Comparison of ENCODE assay signal across 11 cellular contexts in the genomic region with DNA sequence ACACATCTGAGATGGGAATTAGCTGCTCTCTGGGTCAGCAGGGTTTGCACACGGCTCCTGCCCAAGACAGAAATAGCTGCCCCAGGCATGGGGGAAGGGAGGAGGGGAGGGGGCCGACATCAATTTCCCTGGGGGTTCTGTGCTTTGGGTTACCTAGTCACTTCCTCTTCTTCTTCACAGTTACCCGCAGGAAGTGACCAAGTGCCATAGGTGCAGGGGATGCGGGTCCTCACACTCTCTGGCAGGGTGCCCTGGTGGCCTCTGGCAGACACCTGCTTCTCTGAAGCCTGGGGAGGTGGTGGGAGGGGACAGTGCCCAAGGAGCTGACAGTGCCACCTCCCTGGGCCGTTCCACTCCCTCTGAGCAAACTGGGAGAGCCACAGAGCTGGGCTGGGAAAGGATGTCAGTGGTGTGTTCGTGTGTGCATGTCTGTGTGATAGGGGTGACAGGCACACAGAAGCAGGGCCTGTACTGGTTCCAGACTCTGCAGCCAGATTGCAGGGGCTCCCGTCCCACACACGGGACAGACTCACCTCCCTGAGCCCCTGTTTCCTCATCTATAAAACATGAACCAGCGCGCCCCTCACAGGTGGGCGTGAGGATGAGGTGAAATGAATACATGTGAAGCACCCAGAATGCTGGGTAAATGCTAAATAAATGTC. TPM values are rescaled to one million over a fixed set of nuclear protein-coding genes. Genes with fewer than 3 reads are reported as not detected.
DNase-seq lines count a peak whose midpoint lies in the region; ATAC-seq, FAIRE-seq and TF ChIP-seq lines count a peak whose summit lies in the region.
"Had no signal": no experiment of that assay in that cellular context is flagged by ENCODE, and none has a peak within 500 bp of the region (broad histone marks: within the 10 kb centered on the region; RNA-seq: fewer than 3 reads in every experiment).

No MANE protein-coding gene starts in this region.

- DNase-seq in A549 (ENCODE audit: low read depth in 1 of 2, low spot score in 1 of 2) (no peak), Kasumi-1 (lab: John Stamatoyannopoulos, UW) (peak; percentile 24 to 36), smooth muscle cell (lab: John Stamatoyannopoulos, UW; ENCODE audit: unreplicated experiment) (no peak), NOMO-1 treated with DMSO at 0.1 percent for 48 hours (lab: John Stamatoyannopoulos, UW; ENCODE audit: unreplicated experiment) (no peak)
- DNase-seq in activated naive CD4-positive, alpha-beta T cell treated with anti-CD3 and anti-CD28 coated beads, Interleukin-2, amount 50 U/mL, for 16 hours, result peak; percentile 26

- H3K27ac ChIP-seq in A549, result no peak overlapping the region
- no peak overlapping the region for H3K27ac ChIP-seq in smooth muscle cell (ENCODE audit: low read depth)
- H3K27ac ChIP-seq: cardiac muscle cell had no signal

- no peaks in the 10 kb centered on the region for H3K4me1 ChIP-seq in A549
- no peaks in the 10 kb centered on the region for H3K4me1 ChIP-seq in smooth muscle cell (ENCODE audit: low read depth)

- H3K4me3 ChIP-seq in A549 (no peak overlapping the region), smooth muscle cell (no peak overlapping the region)
- H3K4me3 ChIP-seq: cardiac muscle cell had no signal

- WGBS in A549 (ENCODE audit: missing lambda C conversion rate), result 52% methylated on average over 11 of the region's 11 CpGs
- WGBS in smooth muscle cell (ENCODE audit: low lambda C conversion rate), result 80% methylated on average over 11 of the region's 11 CpGs

- H3K9me3 ChIP-seq in A549 (no peaks in the 10 kb centered on the region), smooth muscle cell (replicated peaks; ENCODE audit: low read depth) (no peaks in the 10 kb centered on the region)

- H3K27me3 ChIP-seq in smooth muscle cell (ENCODE audit: low read depth), result no peaks in the 10 kb centered on the region
- H3K27me3 ChIP-seq: cardiac muscle cell had no signal

- no peak overlapping the region for H2AFZ ChIP-seq in smooth muscle cell (ENCODE audit: low read depth)

- no peak overlapping the region for H3K4me2 ChIP-seq in A549
- no peak overlapping the region for H3K4me2 ChIP-seq in smooth muscle cell

- no peak for TF ChIP-seq POLR2A in A549 (IDR thresholded peaks at IDR 0.05; ENCODE audit: low read length)

- H3K79me2 ChIP-seq in smooth muscle cell (ENCODE audit: low read depth), result no peaks in the 10 kb centered on the region

- TF ChIP-seq RAD21 in A549 (conservative IDR thresholded peaks at IDR 0.05 in 1 of 2, IDR thresholded peaks at IDR 0.05 in 1 of 2), result no peak

- no peak overlapping the region for H3K9ac ChIP-seq in smooth muscle cell (ENCODE audit: low read depth)

- H4K20me1 ChIP-seq in smooth muscle cell (ENCODE audit: low read depth), result no peaks in the 10 kb centered on the region

- no peaks in the 10 kb centered on the region for H3K36me3 ChIP-seq in smooth muscle cell (ENCODE audit: low read depth)
- H3K36me3 ChIP-seq: cardiac muscle cell had no signal

- CTCF ChIA-PET in A549 (lab: Yijun Ruan, JAX), result interaction anchor here (1.0 to 10.0 kb wide), 13 partner anchors 8 to 179 kb away, joined by 3 to 105 read pairs (median 9); a partner anchor contains a TSS

- ATAC-seq in A549 (peak; percentile 6 to 26; a peak in 1 of 6 replicates), GM18502 (IDR thresholded peaks at IDR 0.05; ENCODE audit: poor library complexity, unreplicated experiment) (peak; percentile 65), HG03025 (IDR thresholded peaks at IDR 0.05; ENCODE audit: low FRiP score, unreplicated experiment) (no peak), GM21390 (IDR thresholded peaks at IDR 0.05; ENCODE audit: unreplicated experiment) (no peak)

- POLR2A ChIA-PET in A549 (lab: Yijun Ruan, JAX), result no interaction called here

- no peak for FAIRE-seq in A549 (lab: Jason Lieb, UNC)
- FAIRE-seq: islet of Langerhans had no signal

- no peak for TF ChIP-seq EP300 in A549 (IDR thresholded peaks at IDR 0.05)

- no peaks in the 10 kb centered on the region for H3F3A ChIP-seq in smooth muscle cell (ENCODE audit: low read depth)

- TF ChIP-seq CTCF in A549 (IDR thresholded peaks at IDR 0.05) (no peak), smooth muscle cell (IDR thresholded peaks at IDR 0.05; ENCODE audit: borderline replicate concordance, insufficient read depth, poor library complexity, severe bottlenecking) (no peak)

TF ChIP-seq in A549, 52 proteins besides CTCF, POLR2A, EP300 and RAD21:
- TF ChIP-seq CBX2 (IDR thresholded peaks at IDR 0.05; ENCODE audit: borderline replicate concordance, low read depth), result no peak
- no peak for TF ChIP-seq KDM1A (IDR thresholded peaks at IDR 0.05; ENCODE audit: low read depth)
- TF ChIP-seq, protein P1, sequence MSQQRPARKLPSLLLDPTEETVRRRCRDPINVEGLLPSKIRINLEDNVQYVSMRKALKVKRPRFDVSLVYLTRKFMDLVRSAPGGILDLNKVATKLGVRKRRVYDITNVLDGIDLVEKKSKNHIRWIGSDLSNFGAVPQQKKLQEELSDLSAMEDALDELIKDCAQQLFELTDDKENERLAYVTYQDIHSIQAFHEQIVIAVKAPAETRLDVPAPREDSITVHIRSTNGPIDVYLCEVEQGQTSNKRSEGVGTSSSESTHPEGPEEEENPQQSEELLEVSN (IDR thresholded peaks at IDR 0.05; ENCODE audit: borderline replicate concordance, low read depth), result no peak
- no peak for TF ChIP-seq SREBF2 (IDR thresholded peaks at IDR 0.05)
- TF ChIP-seq MAZ (IDR thresholded peaks at IDR 0.05; ENCODE audit: borderline replicate concordance, low read depth, low read length), result no peak
- no peak for TF ChIP-seq ZSCAN20 (CRISPR knock-in tag; IDR thresholded peaks at IDR 0.05)

RNA-seq across cellular contexts. Expression of a gene that starts 18.2 kb away (rescaled TPM):
- polyA plus RNA-seq in A549 (2011; rRNA removed), result 0.06 and 0.17 TPM in 2 replicates
- 0.03 and 0.07 TPM in 2 replicates for polyA plus RNA-seq in A549 (2012; cell fraction: cytosol; rRNA removed)
- 0.05 TPM in 2 replicates for polyA plus RNA-seq in A549 (2012; cell fraction: nucleus; rRNA removed)
- 0.03 to 0.08 TPM (median 0.03 TPM) in 3 replicates for polyA plus RNA-seq in A549 (2017; fragmentation: RNase III; extraction: RNeasy Plus Mini Kit Qiagen cat#74134 plus additional on column Dnase treatment)
- polyA minus RNA-seq in A549 (2011; rRNA and poly(A)+ RNA removed), result 0.45 and 0.88 TPM in 2 replicates
- total RNA-seq in smooth muscle cell, result under 0.01 and 0.09 TPM in 2 replicates
- polyA plus RNA-seq in smooth muscle cell, result 0.14 TPM in 1 of 2 replicates, not detected in the other
- total RNA-seq: G401 had no signal
- polyA plus RNA-seq: cardiac muscle cell had no signal

RNA-seq across cellular contexts. Expression of a gene that starts 22.4 kb away (rescaled TPM):
- polyA plus RNA-seq in A549 (2011; rRNA removed) (0.14 and 0.19 TPM in 2 replicates), A549 (2017; fragmentation: RNase III; extraction: RNeasy Plus Mini Kit Qiagen cat#74134 plus additional on column Dnase treatment) (not detected in 3 replicates), smooth muscle cell (not detected in 2 replicates)
- polyA plus RNA-seq in A549 (2012; cell fraction: cytosol; rRNA removed), result 0.08 and 0.17 TPM in 2 replicates
- 0.05 TPM in 1 of 2 replicates, not detected in the other for polyA plus RNA-seq in A549 (2012; cell fraction: nucleus; rRNA removed)
- polyA minus RNA-seq in A549 (2011; rRNA and poly(A)+ RNA removed), result not detected in 2 replicates
- total RNA-seq in smooth muscle cell, result not detected in 2 replicates
- total RNA-seq: cardiac muscle cell had no signal

RNA-seq across cellular contexts. Expression of a gene that starts 35.9 kb away (rescaled TPM):
- polyA plus RNA-seq in A549 (2011; rRNA removed) (not detected in 2 replicates), A549 (2017; fragmentation: RNase III; extraction: RNeasy Plus Mini Kit Qiagen cat#74134 plus additional on column Dnase treatment) (not detected in 3 replicates), smooth muscle cell (not detected in 2 replicates)
- polyA plus RNA-seq in A549 (2012; cell fraction: cytosol; rRNA removed), result not detected in 2 replicates
- polyA plus RNA-seq in A549 (2012; cell fraction: nucleus; rRNA removed), result not detected in 2 replicates
- not detected in 2 replicates for polyA minus RNA-seq in A549 (2011; rRNA and poly(A)+ RNA removed)
- total RNA-seq in smooth muscle cell, result not detected in 2 replicates
- total RNA-seq: cardiac muscle cell, G401 had no signal
- polyA plus RNA-seq: cardiac muscle cell had no signal

RNA-seq across cellular contexts. Expression of a gene that starts 43.5 kb away (rescaled TPM):
- polyA plus RNA-seq in A549 (2011; rRNA removed) (not detected in 2 replicates), A549 (2017; fragmentation: RNase III; extraction: RNeasy Plus Mini Kit Qiagen cat#74134 plus additional on column Dnase treatment) (not detected in 3 replicates), smooth muscle cell (not detected in 2 replicates)
- polyA plus RNA-seq in A549 (2012; cell fraction: cytosol; rRNA removed), result not detected in 2 replicates
- not detected in 2 replicates for polyA plus RNA-seq in A549 (2012; cell fraction: nucleus; rRNA removed)
- not detected in 2 replicates for polyA minus RNA-seq in A549 (2011; rRNA and poly(A)+ RNA removed)
- not detected in 2 replicates for total RNA-seq in smooth muscle cell
- total RNA-seq: cardiac muscle cell, G401 had no signal
- polyA plus RNA-seq: cardiac muscle cell had no signal

RNA-seq across cellular contexts. Expression of a gene that starts 43.6 kb away (rescaled TPM):
- polyA plus RNA-seq in A549 (2011; rRNA removed) (0.22 and 0.44 TPM in 2 replicates), A549 (2017; fragmentation: RNase III; extraction: RNeasy Plus Mini Kit Qiagen cat#74134 plus additional on column Dnase treatment) (0.67 to 1.2 TPM (median 0.68 TPM) in 3 replicates), smooth muscle cell (0.34 and 0.58 TPM in 2 replicates)
- 0.33 and 0.61 TPM in 2 replicates for polyA plus RNA-seq in A549 (2012; cell fraction: cytosol; rRNA removed)
- polyA plus RNA-seq in A549 (2012; cell fraction: nucleus; rRNA removed), result 1.2 and 1.4 TPM in 2 replicates
- polyA minus RNA-seq in A549 (2011; rRNA and poly(A)+ RNA removed), result 0.50 and 0.54 TPM in 2 replicates
- 0.18 TPM in 1 of 2 replicates, not detected in the other for total RNA-seq in smooth muscle cell

Comparison
In these comparisons a context has a peak if more than half of its experiments do, and no peak if none do; other contexts are left out.
1. ATAC-seq: peak in A549 (2 of 2) and GM18502 (single experiment); none in HG03025 (single experiment) and GM21390 (single experiment).
2. DNase-seq: peak in Kasumi-1 (2 of 2) and activated naive CD4-positive, alpha-beta T cell treated with anti-CD3 and anti-CD28 coated beads, Interleukin-2, amount 50 U/mL, for 16 hours (single experiment); none in A549 (0 of 2), smooth muscle cell (single experiment) and NOMO-1 treated with DMSO at 0.1 percent for 48 hours (single experiment).